Comparison of ENCODE assay signal across 8 cellular contexts in genomic region chr3:31917303-31917903, GRCh38.
DNase-seq lines count a peak whose midpoint lies in the region; ATAC-seq and TF ChIP-seq lines count a peak whose summit lies in the region.

No MANE protein-coding gene starts in this region.

- H3K36me3 Mint-ChIP-seq in CD4-positive, alpha-beta T cell (ENCODE audit: low read depth) = no peaks in the 10 kb centered on the region

- peak overlapping the region; percentile 68 for H3K4me2 ChIP-seq in fibroblast of lung (ENCODE audit: extremely low read depth, insufficient read depth, low read length)

- no peaks in the 10 kb centered on the region for H3K4me1 ChIP-seq in fibroblast of lung (ENCODE audit: control insufficient read depth, extremely low read depth, insufficient read depth, low read length)

- H3K27me3 ChIP-seq in CD4-positive, alpha-beta T cell (ENCODE audit: control insufficient read depth, insufficient read depth, low read length) = no peaks in the 10 kb centered on the region
- no peaks in the 10 kb centered on the region for H3K27me3 ChIP-seq in fibroblast of lung (ENCODE audit: control insufficient read depth, insufficient read depth, low read length)

- peaks cover 4% of the 10 kb centered on the region for H3K9me3 ChIP-seq in CD4-positive, alpha-beta T cell (ENCODE audit: control insufficient read depth, low read length)
- H3K9me3 ChIP-seq in fibroblast of lung (ENCODE audit: control insufficient read depth, insufficient read depth, low read depth, low read length) = no peaks in the 10 kb centered on the region

- no peaks in the 10 kb centered on the region for H4K20me1 ChIP-seq in fibroblast of lung (ENCODE audit: control insufficient read depth, extremely low read depth, insufficient read depth, low read length)

- DNase-seq in CD4-positive, alpha-beta T cell = no peak
- DNase-seq in fibroblast of lung (ENCODE audit: low read depth in 2 of 2) = peak in 1 of 2 donors; percentile 26
- no peak for DNase-seq in stimulated activated naive CD4-positive, alpha-beta T cell (lab: John Stamatoyannopoulos, UW)
- no peak for DNase-seq in MV-4-11 (lab: John Stamatoyannopoulos, UW)
- DNase-seq in iPS-NIHi7 (ENCODE audit: extremely low spot score) = no peak
- DNase-seq in stimulated activated CD4-positive, alpha-beta T cell treated with anti-CD3 and anti-CD28 coated beads, Interleukin-2, amount 100 ng/mL, for 48 hours = no peak

- peak overlapping the region; percentile 17 for H3K27ac ChIP-seq in CD4-positive, alpha-beta T cell (ENCODE audit: low read depth, low read length)
- H3K27ac ChIP-seq in fibroblast of lung (ENCODE audit: insufficient read depth, low read length) = no peak overlapping the region

- H3K9me3 Mint-ChIP-seq in CD4-positive, alpha-beta T cell = peaks cover 11% of the 10 kb centered on the region

- no peaks in the 10 kb centered on the region for H3K27me3 Mint-ChIP-seq in CD4-positive, alpha-beta T cell

- POLR2A ChIA-PET in CD4-positive, alpha-beta T cell (lab: Charles Lee) = interaction anchor here (0.6 kb wide), 1 partner anchor 1225 kb away, joined by 3 read pairs; no protein-coding TSS in a partner anchor

- no peak for ATAC-seq in CD4-positive, alpha-beta T cell (ENCODE audit: poor library complexity)
- ATAC-seq in GM19463 (IDR thresholded peaks at IDR 0.05; ENCODE audit: unreplicated experiment) (peak; percentile 64), HG03432 (IDR thresholded peaks at IDR 0.05; ENCODE audit: unreplicated experiment) (peak; percentile 70)

- intact Hi-C loops in CD4-positive, alpha-beta T cell (cut with DNase I, micrococcal nuclease) = no loop called here

- CTCF ChIA-PET in CD4-positive, alpha-beta T cell (lab: Charles Lee) = no interaction called here

- H3K36me3 ChIP-seq in fibroblast of lung (ENCODE audit: control insufficient read depth, insufficient read depth, low read length) = no peaks in the 10 kb centered on the region

- H3K4me3 ChIP-seq in fibroblast of lung (replicated peaks in 1 of 4; ENCODE audit: control extremely low read depth in 1 of 4, insufficient read depth in 1 of 4, low read depth in 3 of 4, low read length in 4 of 4) = peak overlapping the region in 2 of 4 experiments; percentile 24 to 34

- H3K79me2 ChIP-seq in fibroblast of lung (ENCODE audit: control insufficient read depth, insufficient read depth, low read length) = no peaks in the 10 kb centered on the region

- no peak overlapping the region for H3K9ac ChIP-seq in fibroblast of lung (ENCODE audit: insufficient read depth, low read length)

- no peak overlapping the region for H3K4me3 Mint-ChIP-seq in CD4-positive, alpha-beta T cell

- H2AFZ ChIP-seq in fibroblast of lung (ENCODE audit: low read length) = peak overlapping the region; percentile 0

- TF ChIP-seq CTCF in CD4-positive, alpha-beta T cell (IDR thresholded peaks at IDR 0.05) = no peak
- TF ChIP-seq CTCF in fibroblast of lung (conservative IDR thresholded peaks at IDR 0.05 in 1 of 2, IDR thresholded peaks at IDR 0.05 in 1 of 2; ENCODE audit: low read depth in 1 of 2, low read length in 2 of 2) = no peak

- peaks cover 30% of the 10 kb centered on the region for H3K4me1 Mint-ChIP-seq in CD4-positive, alpha-beta T cell (ENCODE audit: low read depth)

- no peak overlapping the region for H3K27ac Mint-ChIP-seq in CD4-positive, alpha-beta T cell
